ENCODE assay signal across 12 cellular contexts in genomic region chr17:44546711-44547606, GRCh38. TPM values are rescaled to one million over a fixed set of nuclear protein-coding genes. Genes with fewer than 3 reads are reported as not detected.
DNase-seq lines count a peak whose midpoint lies in the region; ATAC-seq and TF ChIP-seq lines count a peak whose summit lies in the region.
"Had no signal": no experiment of that assay in that cellular context is flagged by ENCODE, and none has a peak within 500 bp of the region (broad histone marks: within the 10 kb centered on the region; RNA-seq: fewer than 3 reads in every experiment).

No MANE protein-coding gene starts in this region.

- no peaks in the 10 kb centered on the region for H3K27me3 ChIP-seq in HCT116 (ENCODE audit: insufficient read depth, low read length)
- no peaks in the 10 kb centered on the region for H3K27me3 ChIP-seq in SK-N-SH (ENCODE audit: insufficient read depth)
- H3K27me3 ChIP-seq in psoas muscle (ENCODE audit: insufficient read depth in 3 of 3, low read length in 2 of 3), result peaks cover 0 to 21% (median 6%) of the 10 kb centered on the region in 3 donors
- peaks cover 0 to 95% (median 5%) of the 10 kb centered on the region in 7 donors for H3K27me3 ChIP-seq in spleen (replicated peaks in 1 of 7)

- RAD21 ChIA-PET in HCT116 (lab: Charles Lee; ENCODE audit: low non-redundant PET in 1 of 2, low total read pairs in 2 of 2, uncharacterized antibody in 2 of 2, unreplicated experiment in 2 of 2), result no interaction called here

- no TSS peak for BruUV-seq in HCT116 (replicated peaks; lab: Mats Ljungman, UMichigan)

- DNase-seq in HCT116 (ENCODE audit: low read depth, low spot score), result no peak
- DNase-seq in SK-N-SH, result no peak
- DNase-seq in glomerular visceral epithelial cell (ENCODE audit: extremely low spot score), result peak; percentile 15
- DNase-seq in stromal cell of bone marrow (ENCODE audit: low read depth), result peak; percentile 62
- no peak for DNase-seq in psoas muscle
- DNase-seq in spleen, result no peak
- DNase-seq in stimulated activated CD4-positive, alpha-beta T cell treated with anti-CD3 and anti-CD28 coated beads, Interleukin-12 subunit alpha, Interleukin-12 subunit beta, amount 100 ng/mL, for 4 hours, result no peak
- DNase-seq: activated CD4-positive, CD25-positive, alpha-beta regulatory T cell; activated naive CD4-positive, alpha-beta T cell treated with anti-CD3 and anti-CD28 coated beads for 36 hours; GF-D8; NCI-H1048 had no signal

- intact Hi-C loops in HCT116 (cut with micrococcal nuclease), result no loop called here
- intact Hi-C loops in psoas muscle (cut with DNase I), result loop anchor here in 1 of 2 donors (10.0 kb wide), 1 partner anchor 308 kb away; no protein-coding TSS in a partner anchor
- intact Hi-C loops in spleen (cut with DNase I; ENCODE audit: low total_unique reads), result no loop called here

- peaks cover 40 to 74% of the 10 kb centered on the region in 2 experiments for H3K4me1 ChIP-seq in HCT116 (ENCODE audit: control insufficient read depth in 1 of 2, insufficient read depth in 2 of 2, low read length in 2 of 2)
- H3K4me1 ChIP-seq in SK-N-SH (ENCODE audit: control insufficient read depth in 1 of 2, insufficient read depth in 2 of 2, low read depth in 1 of 2, low read length in 1 of 2), result peaks cover 3 to 59% of the 10 kb centered on the region in 2 experiments; a peak in 3 of 4 replicates
- no peaks in the 10 kb centered on the region for H3K4me1 ChIP-seq in psoas muscle
- peaks cover 0 to 15% (median 0%) of the 10 kb centered on the region in 6 donors for H3K4me1 ChIP-seq in spleen
- H3K4me1 ChIP-seq: esophagus muscularis mucosa had no signal

- no peak for TF ChIP-seq RAD21 in HCT116 (IDR thresholded peaks at IDR 0.05; ENCODE audit: low read depth)
- no peak for TF ChIP-seq RAD21 in SK-N-SH (IDR thresholded peaks at IDR 0.05; ENCODE audit: low read length)

- H3K9me3 ChIP-seq in HCT116 (ENCODE audit: control insufficient read depth in 1 of 2, insufficient read depth in 1 of 2, low read depth in 1 of 2, low read length in 2 of 2) (no peaks in the 10 kb centered on the region), SK-N-SH (no peaks in the 10 kb centered on the region), psoas muscle (no peaks in the 10 kb centered on the region), spleen (peaks cover 0 to 3% (median 0%) of the 10 kb centered on the region in 8 donors)
- H3K9me3 ChIP-seq: esophagus muscularis mucosa had no signal

- peak overlapping the region; percentile 48 for H3K4me2 ChIP-seq in HCT116 (ENCODE audit: low read length)
- peak overlapping the region; percentile 68 for H3K4me2 ChIP-seq in SK-N-SH

- H3K79me2 ChIP-seq in HCT116 (ENCODE audit: insufficient read depth, low read length) (no peaks in the 10 kb centered on the region), SK-N-SH (ENCODE audit: insufficient read depth) (no peaks in the 10 kb centered on the region)

- no peak for TF ChIP-seq POLR2A in HCT116 (IDR thresholded peaks at IDR 0.05; ENCODE audit: borderline replicate concordance, extremely low read depth, insufficient read depth, insufficient read length)
- TF ChIP-seq POLR2A in spleen (IDR thresholded peaks at IDR 0.05), result no peak

- CTCF ChIA-PET in HCT116 (lab: Charles Lee), result interaction anchor here (0.8 to 1.3 kb wide), 3 partner anchors 9 to 24 kb away, joined by 4 to 5 read pairs (median 4); no protein-coding TSS in a partner anchor
- CTCF ChIA-PET in SK-N-SH (lab: Yijun Ruan, JAX), result interaction anchor here (0.5 to 4.3 kb wide), 5 partner anchors 10 to 1142 kb away, joined by 3 to 43 read pairs (median 5); partner anchors contain the start of gene FZD2

- WGBS in SK-N-SH (ENCODE audit: low lambda C conversion rate), result 25% methylated on average over 4 of the region's 4 CpGs
- WGBS in psoas muscle, 3 donors, result 40 to 55% (median 43%) methylated on average over 4 of the region's 4 CpGs
- WGBS in spleen, 5 donors, result 33 to 37% (median 35%) methylated on average over 4 of the region's 4 CpGs

- POLR2A ChIA-PET in HCT116 (lab: Charles Lee) (interaction anchor here (2.3 kb wide), 1 partner anchor 10 kb away, joined by 12 read pairs; the partner anchor contains the start of gene FZD2), SK-N-SH (lab: Yijun Ruan, JAX) (no interaction called here)

- H2AFZ ChIP-seq in HCT116 (ENCODE audit: low read depth, low read length, poor library complexity, severe bottlenecking), result peak overlapping the region; percentile 75
- H2AFZ ChIP-seq in SK-N-SH (ENCODE audit: low read depth), result peak overlapping the region; percentile 50; the same call in 1 of the 2 replicates

- no peak overlapping the region for H3K4me3 ChIP-seq in HCT116 (replicated peaks in 1 of 2; ENCODE audit: low read depth in 1 of 2, low read length in 2 of 2)
- H3K4me3 ChIP-seq in SK-N-SH (ENCODE audit: low read depth in 2 of 2, low read length in 1 of 2), result no peak overlapping the region
- no peak overlapping the region for H3K4me3 ChIP-seq in psoas muscle
- no peak overlapping the region for H3K4me3 ChIP-seq in spleen
- H3K4me3 ChIP-seq: esophagus muscularis mucosa had no signal

- H3K27ac ChIP-seq in HCT116 (ENCODE audit: low read depth, low read length) (no peak overlapping the region), SK-N-SH (ENCODE audit: low read depth in 2 of 2, low read length in 1 of 2) (peak overlapping the region; percentile 56 to 81; a peak in 3 of 4 replicates), psoas muscle (no peak overlapping the region), spleen (peak overlapping the region in 3 of 8 donors; percentile 60 to 79 (median 66))

- ATAC-seq in HCT116, result no peak
- no peak for ATAC-seq in psoas muscle

- no peaks in the 10 kb centered on the region for H3K9me2 ChIP-seq in HCT116 (ENCODE audit: insufficient read depth)
- no peaks in the 10 kb centered on the region for H3K9me2 ChIP-seq in SK-N-SH

- peaks cover 36% of the 10 kb centered on the region for H3F3A ChIP-seq in SK-N-SH (replicated peaks; ENCODE audit: insufficient read depth)

- H3K36me3 ChIP-seq in HCT116 (ENCODE audit: control insufficient read depth in 1 of 2, insufficient read depth in 2 of 2, low read length in 2 of 2) (no peaks in the 10 kb centered on the region), SK-N-SH (replicated peaks in 1 of 2; ENCODE audit: control insufficient read depth in 1 of 2, insufficient read depth in 2 of 2, low read length in 1 of 2) (no peaks in the 10 kb centered on the region), psoas muscle (ENCODE audit: insufficient read depth in 1 of 2, low read depth in 1 of 2) (no peaks in the 10 kb centered on the region), spleen (no peaks in the 10 kb centered on the region)
- H3K36me3 ChIP-seq: esophagus muscularis mucosa had no signal

- peak in 1 of 2 experiments; percentile 19; a peak in 1 of 4 replicates for TF ChIP-seq EP300 in SK-N-SH (IDR thresholded peaks at IDR 0.05; ENCODE audit: borderline replicate concordance in 1 of 2, low read depth in 1 of 2, low read length in 1 of 2)

- TF ChIP-seq CTCF in HCT116 (IDR thresholded peaks at IDR 0.05 in 2 of 3, conservative IDR thresholded peaks at IDR 0.05 in 1 of 3; ENCODE audit: borderline replicate concordance in 1 of 3, insufficient read depth in 1 of 3, low read depth in 2 of 3, low read length in 2 of 3) (no peak), SK-N-SH (IDR thresholded peaks at IDR 0.05) (no peak), psoas muscle (IDR thresholded peaks at IDR 0.05) (no peak), spleen (IDR thresholded peaks at IDR 0.05 in 8 of 11, conservative IDR thresholded peaks at IDR 0.05 in 3 of 11) (no peak)

- H3K9ac ChIP-seq in HCT116 (ENCODE audit: low read length) (peak overlapping the region; percentile 37), SK-N-SH (peak overlapping the region; percentile 47)

- H4K20me1 ChIP-seq in HCT116 (ENCODE audit: insufficient read depth), result no peaks in the 10 kb centered on the region
- H4K20me1 ChIP-seq in SK-N-SH (ENCODE audit: insufficient read depth), result no peaks in the 10 kb centered on the region

TF ChIP-seq in HCT116, 20 proteins besides CTCF, POLR2A, EP300 and RAD21:
- TF ChIP-seq FOSL1 (IDR thresholded peaks at IDR 0.05; ENCODE audit: low read depth), result peak; percentile 61
- no peak for TF ChIP-seq TCF7L2 (IDR thresholded peaks at IDR 0.05; ENCODE audit: borderline replicate concordance, extremely low read depth, insufficient read depth, insufficient read length)
- TF ChIP-seq MAX (IDR thresholded peaks at IDR 0.05), result no peak
- TF ChIP-seq CBX3 (IDR thresholded peaks at IDR 0.05; ENCODE audit: low read depth), result no peak

TF ChIP-seq in SK-N-SH, 30 proteins besides CTCF, POLR2A, EP300 and RAD21 (continues in another document):
- TF ChIP-seq USF2 (IDR thresholded peaks at IDR 0.05; ENCODE audit: borderline replicate concordance, low read depth, low read length), result no peak

RNA-seq across cellular contexts. Expression of gene FZD2, which starts 10.3 kb away (rescaled TPM):
- 12.8 TPM for total RNA-seq in HCT116 (2021; ENCODE audit: unreplicated experiment)
- polyA plus RNA-seq in HCT116 (2012), result 15.0 and 15.5 TPM in 2 replicates
- polyA plus RNA-seq in SK-N-SH (2012; rRNA removed), result 28.9 and 35.1 TPM in 2 replicates
- 12.4 and 23.5 TPM in 2 replicates for polyA plus RNA-seq in SK-N-SH (2012; cell fraction: cytosol; rRNA removed)
- 17.0 and 19.2 TPM in 2 replicates for polyA plus RNA-seq in SK-N-SH (2012; cell fraction: nucleus; rRNA removed)
- total RNA-seq in psoas muscle, result under 1 TPM; 0.28 to 0.44 (median 0.33) TPM
- polyA plus RNA-seq in psoas muscle, result under 1 TPM; 0.13 to 0.61 (median 0.30) TPM
- total RNA-seq in spleen, result 1 to 10 TPM; 1.2 to 6.0 (median 3.1) TPM
- 1 to 10 TPM; 2.0 to 3.8 (median 2.2) TPM for polyA plus RNA-seq in spleen
- total RNA-seq: activated naive CD4-positive, alpha-beta T cell treated with anti-CD3 and anti-CD28 coated beads for 36 hours had no signal

RNA-seq across cellular contexts. Expression of gene GPATCH8, which starts 43.8 kb away (rescaled TPM):
- total RNA-seq in HCT116 (2021; ENCODE audit: unreplicated experiment) (28.7 TPM), psoas muscle (10 to 100 TPM; 16.5 to 28.1 (median 21.7) TPM), spleen (10 to 100 TPM; 48.4 to 66.3 (median 60.5) TPM)
- 13.0 and 13.5 TPM in 2 replicates for polyA plus RNA-seq in HCT116 (2012)
- polyA plus RNA-seq in SK-N-SH (2012; rRNA removed) (12.7 and 15.2 TPM in 2 replicates), psoas muscle (10 to 100 TPM in 2 of 3 donors, 1 to 10 TPM in 1; 5.7 to 23.5 (median 11.9) TPM), spleen (1 to 10 TPM; 4.8 to 9.1 (median 5.3) TPM)
- polyA plus RNA-seq in SK-N-SH (2012; cell fraction: cytosol; rRNA removed), result 10.5 and 10.9 TPM in 2 replicates
- polyA plus RNA-seq in SK-N-SH (2012; cell fraction: nucleus; rRNA removed), result 19.6 and 31.5 TPM in 2 replicates

Comparison
In these comparisons a context has a peak if more than half of its experiments do, and no peak if none do; other contexts are left out.
1. DNase-seq: peak in glomerular visceral epithelial cell (single experiment) and stromal cell of bone marrow (single experiment); none in HCT116 (single experiment), SK-N-SH (single experiment), psoas muscle (0 of 2), spleen (single experiment) and stimulated activated CD4-positive, alpha-beta T cell treated with anti-CD3 and anti-CD28 coated beads, Interleukin-12 subunit alpha, Interleukin-12 subunit beta, amount 100 ng/mL, for 4 hours (single experiment).
2. H3K27ac ChIP-seq: peak in SK-N-SH (2 of 2); none in HCT116 (single experiment) and psoas muscle (single experiment).
3. Of the 11 proteins assayed by ChIP-seq in both SK-N-SH and HCT116: peak only in SK-N-SH: JUND, MAX and YY1; only in HCT116: none; in both: none; in neither: 8.